In genomic region chr1:55329091-55329490, GRCh38 we compare ENCODE assay signal across 1 cellular context.
TF ChIP-seq lines count a peak whose summit lies in the region.

No MANE protein-coding gene starts in this region.

TF ChIP-seq in IMR-90, 13 proteins besides CTCF, POLR2A, EP300 and RAD21:
- TF ChIP-seq RCOR1 (IDR thresholded peaks at IDR 0.05; ENCODE audit: insufficient replicate concordance, low read length): no peak
- no peak for TF ChIP-seq SMC3 (IDR thresholded peaks at IDR 0.05; ENCODE audit: low read depth, low read length)
- TF ChIP-seq MXI1 (IDR thresholded peaks at IDR 0.05; ENCODE audit: borderline replicate concordance, low read depth, low read length): no peak
- TF ChIP-seq MAZ (IDR thresholded peaks at IDR 0.05; ENCODE audit: borderline replicate concordance, low read depth, low read length): no peak
- no peak for TF ChIP-seq ELK1 (IDR thresholded peaks at IDR 0.05; ENCODE audit: borderline replicate concordance, low read depth, low read length)
- TF ChIP-seq CHD1 (IDR thresholded peaks at IDR 0.05; ENCODE audit: low read depth, low read length): no peak
- no peak for TF ChIP-seq CEBPB (IDR thresholded peaks at IDR 0.05; ENCODE audit: low read depth, low read length)
- no peak for TF ChIP-seq RFX5 (IDR thresholded peaks at IDR 0.05; ENCODE audit: low read depth, low read length)
TF ChIP-seq in IMR-90: peak in this region for 0.
